Comparison of ENCODE assay signal across 1 cellular context in the genomic region with DNA sequence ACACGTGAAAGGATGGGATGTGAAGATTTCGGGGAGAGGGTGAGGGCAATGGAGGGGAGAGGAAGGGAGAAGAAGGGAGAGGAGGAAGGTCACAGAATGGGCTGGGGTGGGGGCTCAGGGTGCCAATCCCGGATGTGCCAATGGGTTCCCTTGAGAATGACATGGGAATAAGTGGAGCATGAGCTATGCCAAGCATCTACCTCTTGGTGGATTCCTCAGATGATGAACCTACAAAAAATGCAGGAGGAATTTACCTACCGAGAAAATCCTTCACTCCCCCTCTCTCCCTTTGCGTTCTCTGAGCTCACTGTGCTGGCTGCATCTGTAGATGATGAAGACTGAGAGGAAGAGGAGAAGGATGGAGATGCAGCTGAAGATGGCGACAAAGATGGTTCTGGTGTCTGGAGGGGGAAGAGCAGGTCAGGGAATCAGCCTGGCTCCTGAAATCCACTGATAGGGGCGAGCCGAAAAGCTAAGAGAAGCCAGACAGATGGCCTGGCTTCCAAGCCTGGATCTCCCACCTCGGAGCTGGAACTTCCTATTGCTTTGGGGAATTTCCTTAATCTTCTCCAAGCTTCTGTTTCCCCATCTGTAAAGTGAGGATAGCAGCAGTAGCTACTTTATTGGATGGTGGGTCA.
TF ChIP-seq lines count a peak whose summit lies in the region.

No MANE protein-coding gene starts in this region.

TF ChIP-seq in GM23338, 12 proteins besides CTCF, POLR2A, EP300 and RAD21:
- no peak for TF ChIP-seq ETS1 (IDR thresholded peaks at IDR 0.05)
- TF ChIP-seq EZH2phosphoT487 (IDR thresholded peaks at IDR 0.05; ENCODE audit: unreplicated experiment) = no peak
- TF ChIP-seq NANOG (IDR thresholded peaks at IDR 0.05; ENCODE audit: borderline replicate concordance) = no peak
- TF ChIP-seq CREB1 (CRISPR knock-in tag; IDR thresholded peaks at IDR 0.05; ENCODE audit: low read depth) = no peak
- TF ChIP-seq ZNF462 (CRISPR knock-in tag; IDR thresholded peaks at IDR 0.05) = no peak
- no peak for TF ChIP-seq STAT1 (IDR thresholded peaks at IDR 0.05; ENCODE audit: unreplicated experiment)
- no peak for TF ChIP-seq REST (IDR thresholded peaks at IDR 0.05; ENCODE audit: unreplicated experiment)
- TF ChIP-seq ZNF114 (CRISPR knock-in tag; IDR thresholded peaks at IDR 0.05) = no peak
- no peak for TF ChIP-seq ZNF331 (CRISPR knock-in tag; IDR thresholded peaks at IDR 0.05; ENCODE audit: low read depth)
- no peak for TF ChIP-seq JUNB (IDR thresholded peaks at IDR 0.05; ENCODE audit: unreplicated experiment)
- no peak for TF ChIP-seq POLR2AphosphoS5 (IDR thresholded peaks at IDR 0.05; ENCODE audit: low read depth)
- no peak for TF ChIP-seq EZH2 (IDR thresholded peaks at IDR 0.05; ENCODE audit: low read depth, unreplicated experiment)
